Comparison of ENCODE assay signal across 12 cellular contexts in genomic region chr6:88208736-88209135, GRCh38.
A peak's percentile ranks its signal among the peaks of the same experiment; 100 is the strongest.
DNase-seq lines count a peak whose midpoint lies in the region; TF ChIP-seq lines count a peak whose summit lies in the region.
"Had no signal": no experiment of that assay in that cellular context is flagged by ENCODE, and none has a peak within 500 bp of the region (broad histone marks: within the 10 kb centered on the region; RNA-seq: fewer than 3 reads in every experiment).

No MANE protein-coding gene starts in this region.

- no peak for TF ChIP-seq CTCF in fibroblast of mammary gland (conservative IDR thresholded peaks at IDR 0.05; ENCODE audit: control insufficient read depth, insufficient read depth, low read depth, low read length)

- peak; percentile 50 for DNase-seq in DMS 273 treated with DMSO at 0.1 percent for 48 hours (lab: John Stamatoyannopoulos, UW)
- peak; percentile 36 for DNase-seq in NCI-H2171 (lab: John Stamatoyannopoulos, UW)
- DNase-seq in cerebellar cortex (ENCODE audit: low spot score), result peak; percentile 90
- DNase-seq in fibroblast of mammary gland (ENCODE audit: low read depth), result peak; percentile 11
- DNase-seq in D341Med (ENCODE audit: low spot score), result no peak
- DNase-seq in iPS-NIHi7 (ENCODE audit: extremely low spot score), result no peak
- DNase-seq in SW480 (ENCODE audit: low spot score), result no peak
- DNase-seq: CD4-positive, alpha-beta T cell; DMS53; GOT3; KG1 had no signal

- H3K4me3 ChIP-seq in fibroblast of mammary gland (ENCODE audit: control insufficient read depth, low read depth, low read length), result no peak overlapping the region
- H3K4me3 ChIP-seq: HAP-1 had no signal

Comparison
In these comparisons a context has a peak if more than half of its experiments do, and no peak if none do; other contexts are left out.
1. DNase-seq: peak in DMS 273 treated with DMSO at 0.1 percent for 48 hours (single experiment), NCI-H2171 (single experiment), cerebellar cortex (single experiment) and fibroblast of mammary gland (single experiment); none in D341Med (single experiment), iPS-NIHi7 (single experiment) and SW480 (single experiment).